In the genomic region with DNA sequence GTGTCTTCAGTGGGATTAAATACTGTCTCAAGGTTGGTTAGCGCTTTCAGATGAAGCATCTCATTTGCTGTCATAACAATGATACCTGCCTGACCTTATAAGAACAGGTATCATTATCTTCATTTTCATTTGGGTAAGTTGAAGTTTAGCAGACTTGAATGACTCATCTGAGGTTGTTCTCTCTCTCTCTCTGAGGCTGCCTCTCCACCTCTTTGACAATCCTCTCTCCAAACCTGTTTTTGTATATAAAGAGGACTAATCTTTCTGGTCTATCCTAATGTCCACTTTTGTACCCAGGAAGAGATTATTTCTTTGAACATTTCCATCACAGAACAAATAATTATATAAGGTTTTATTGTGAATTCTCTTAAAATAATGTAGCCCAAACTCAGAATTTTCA, we compare ENCODE assay signal across 33 cellular contexts.
A peak's percentile ranks its signal among the peaks of the same experiment; 100 is the strongest.
DNase-seq lines count a peak whose midpoint lies in the region; ATAC-seq and TF ChIP-seq lines count a peak whose summit lies in the region.
"Had no signal": no experiment of that assay in that cellular context is flagged by ENCODE, and none has a peak within 500 bp of the region (broad histone marks: within the 10 kb centered on the region; RNA-seq: fewer than 3 reads in every experiment).

No MANE protein-coding gene starts in this region.

- no peaks in the 10 kb centered on the region for H3K27me3 Mint-ChIP-seq in osteocyte (ENCODE audit: unreplicated experiment)

- H3K36me3 Mint-ChIP-seq in osteocyte (ENCODE audit: unreplicated experiment): no peaks in the 10 kb centered on the region
- H3K36me3 Mint-ChIP-seq: CD8-positive, alpha-beta T cell; natural killer cell; WTC11 had no signal

- DNase-seq in heart right ventricle: no peak
- DNase-seq in Right ventricle myocardium inferior (ENCODE audit: missing footprints): no peak
- DNase-seq in coronary artery (ENCODE audit: low spot score): no peak
- no peak for DNase-seq in osteocyte (ENCODE audit: extremely low spot score, unreplicated experiment)
- DNase-seq in uterus: no peak
- DNase-seq in H4 (ENCODE audit: low spot score): no peak
- DNase-seq in DMS153 treated with DMSO at 0.1 percent for 48 hours (lab: John Stamatoyannopoulos, UW; ENCODE audit: unreplicated experiment): no peak
- DNase-seq: ACHN; activated CD4-positive, alpha-beta T cell treated with anti-CD3 and anti-CD28 coated beads, Interleukin-2, amount 10 ng/mL, durations not matched to agents 24 days and 14 days; activated effector memory CD4-positive, alpha-beta T cell treated with Interleukin-2 at 50 U/mL for 16 hours; activated T-cell treated with anti-CD3 and anti-CD28 coated beads, Interleukin-2, amount 50 U/mL, for 1 hour; BE2C; CD8-positive, alpha-beta T cell; colonic mucosa; effector CD8-positive, alpha-beta T cell; foreskin melanocyte; mucosa of descending colon; natural killer cell; NCI-H1417 treated with DMSO at 0.1 percent for 48 hours; NCI-H2029 treated with DMSO at 0.1 percent for 48 hours; NCI-H526; occipital lobe; stimulated activated naive CD4-positive, alpha-beta T cell treated with Interleukin-2 at 50 U/mL for 16 hours; T-helper 1 cell had no signal

- ATAC-seq in heart right ventricle (no peak), Right ventricle myocardium inferior (no peak), HG02610 (IDR thresholded peaks at IDR 0.05; ENCODE audit: unreplicated experiment) (no peak)
- ATAC-seq: CD8-positive, alpha-beta T cell; HepG2; mucosa of descending colon; natural killer cell; WTC11 had no signal

- H3K4me3 Mint-ChIP-seq in osteocyte (ENCODE audit: unreplicated experiment): no peak overlapping the region
- H3K4me3 Mint-ChIP-seq: activated CD4-positive, alpha-beta T cell treated with anti-CD3 and anti-CD28 coated beads, Interleukin-2, amount 10 ng/mL, durations not matched to agents 24 days and 14 days; activated naive CD8-positive, alpha-beta T cell; CD8-positive, alpha-beta T cell; natural killer cell; WTC11 had no signal

- H3K9me3 Mint-ChIP-seq in osteocyte (ENCODE audit: unreplicated experiment): peaks cover 10% of the 10 kb centered on the region
- H3K9me3 Mint-ChIP-seq: activated CD4-positive, alpha-beta T cell treated with anti-CD3 and anti-CD28 coated beads, Interleukin-2, amount 10 ng/mL, durations not matched to agents 24 days and 14 days had no signal

- H3K36me3 ChIP-seq in heart right ventricle (no peaks in the 10 kb centered on the region), uterus (no peaks in the 10 kb centered on the region)
- H3K36me3 ChIP-seq: BE2C, cardiac muscle cell, colonic mucosa, suprapubic skin had no signal

- 98 to 100% methylated on average over 1 of the region's 1 CpG for WGBS in heart right ventricle, 2 donors

- peaks cover 45% of the 10 kb centered on the region for H3K4me1 Mint-ChIP-seq in osteocyte (ENCODE audit: unreplicated experiment)
- H3K4me1 Mint-ChIP-seq: activated CD4-positive, alpha-beta T cell treated with anti-CD3 and anti-CD28 coated beads, Interleukin-2, amount 10 ng/mL, durations not matched to agents 24 days and 14 days; natural killer cell had no signal

- H3K4me3 ChIP-seq in heart right ventricle (peak overlapping the region in 3 of 10 donors; percentile 41), coronary artery (peak overlapping the region; percentile 67), uterus (peak overlapping the region in 1 of 2 donors; percentile 26)
- H3K4me3 ChIP-seq: cardiac muscle cell, colonic mucosa, lung, mucosa of descending colon, skin epidermis, suprapubic skin had no signal

- H3K27me3 ChIP-seq in heart right ventricle: no peaks in the 10 kb centered on the region
- no peaks in the 10 kb centered on the region for H3K27me3 ChIP-seq in uterus
- H3K27me3 ChIP-seq: BE2C, colonic mucosa, suprapubic skin had no signal

- H3K9me3 ChIP-seq in heart right ventricle: no peaks in the 10 kb centered on the region
- no peaks in the 10 kb centered on the region for H3K9me3 ChIP-seq in uterus
- H3K9me3 ChIP-seq: BE2C, colonic mucosa, mucosa of descending colon, suprapubic skin had no signal

- intact Hi-C loops in heart right ventricle (cut with DNase I) (loop anchor here in 1 of 10 donors (10.0 kb wide), 1 partner anchor 249 kb away; no protein-coding TSS in a partner anchor), Right ventricle myocardium inferior (cut with DNase I) (no loop called here), uterus (cut with DNase I; ENCODE audit: low total_unique reads) (no loop called here)

- H3K4me1 ChIP-seq in heart right ventricle (peaks cover 0 to 16% (median 3%) of the 10 kb centered on the region in 9 donors), uterus (no peaks in the 10 kb centered on the region)
- H3K4me1 ChIP-seq: BE2C, colonic mucosa, suprapubic skin had no signal

- TF ChIP-seq POLR2A in uterus (IDR thresholded peaks at IDR 0.05): no peak

- H3K27ac ChIP-seq in heart right ventricle (peak overlapping the region in 8 of 10 donors; percentile 31 to 81 (median 64)), coronary artery (peak overlapping the region; percentile 91 to 97), uterus (peak overlapping the region; percentile 84 to 86)
- H3K27ac ChIP-seq: cardiac muscle cell, colonic mucosa, epithelial cell of prostate, suprapubic skin had no signal

- H3K27ac Mint-ChIP-seq in osteocyte (ENCODE audit: unreplicated experiment): peak overlapping the region; percentile 95
- H3K27ac Mint-ChIP-seq: activated CD4-positive, alpha-beta T cell treated with anti-CD3 and anti-CD28 coated beads, Interleukin-2, amount 10 ng/mL, durations not matched to agents 24 days and 14 days; activated naive CD8-positive, alpha-beta T cell; CD8-positive, alpha-beta T cell; natural killer cell had no signal

- TF ChIP-seq CTCF in heart right ventricle (IDR thresholded peaks at IDR 0.05): no peak
- no peak for TF ChIP-seq CTCF in coronary artery (IDR thresholded peaks at IDR 0.05)
- TF ChIP-seq CTCF in osteocyte (IDR thresholded peaks at IDR 0.05): no peak
- TF ChIP-seq CTCF in uterus (IDR thresholded peaks at IDR 0.05): no peak
